Comparison of ENCODE assay signal across 8 cellular contexts in the genomic region with DNA sequence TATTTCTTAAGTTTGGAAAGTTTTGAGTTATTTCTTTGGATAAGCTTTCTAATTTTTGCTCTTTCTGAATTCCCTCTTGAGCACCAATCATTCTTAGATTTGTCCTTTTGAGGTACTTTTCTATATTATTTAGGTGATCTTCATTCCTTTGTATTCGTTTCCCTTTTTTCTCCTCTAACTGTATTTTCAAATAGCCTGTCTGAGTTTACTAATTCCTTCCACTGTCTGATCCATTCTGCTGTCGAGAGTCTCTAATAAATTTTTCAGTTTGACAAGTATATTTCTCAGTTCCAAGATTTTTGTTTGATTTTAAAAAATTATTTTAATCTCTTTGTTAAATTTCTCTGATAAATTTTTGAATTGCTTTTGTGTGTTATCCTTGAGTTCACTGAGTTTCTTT. TPM values are rescaled to one million over a fixed set of nuclear protein-coding genes. Genes with fewer than 3 reads are reported as not detected.
"Had no signal": no experiment of that assay in that cellular context is flagged by ENCODE, and none has a peak within 500 bp of the region (broad histone marks: within the 10 kb centered on the region; RNA-seq: fewer than 3 reads in every experiment).

No MANE protein-coding gene starts in this region.

- FAIRE-seq: GM12878, GM12891, GM12892, GM18507, GM19239 had no signal

- H3K4me3 ChIP-seq: GM12878 had no signal

- ATAC-seq: GM12878 had no signal

- DNase-seq: GDM1, GF-D8 had no signal

RNA-seq across cellular contexts. Expression of gene ZNF311, which starts 16.3 kb away (rescaled TPM):
- total RNA-seq: G401, GM12878 had no signal

RNA-seq across cellular contexts. Expression of gene OR2W1, which starts 23.5 kb away (rescaled TPM):
- total RNA-seq: G401, GM12878 had no signal
- polyA plus RNA-seq: GM12878 had no signal
